1 cellular context compared by ENCODE assay signal in genomic region chr10:3622845-3623621, GRCh38.
TF ChIP-seq lines count a peak whose summit lies in the region.

No MANE protein-coding gene starts in this region.

TF ChIP-seq in GM23338, 12 proteins besides CTCF, POLR2A, EP300 and RAD21 (continued from another document):
- TF ChIP-seq ETS1 (IDR thresholded peaks at IDR 0.05) (no peak), NANOG (IDR thresholded peaks at IDR 0.05; ENCODE audit: borderline replicate concordance) (no peak)
